Comparison of ENCODE assay signal across 12 cellular contexts in the genomic region with DNA sequence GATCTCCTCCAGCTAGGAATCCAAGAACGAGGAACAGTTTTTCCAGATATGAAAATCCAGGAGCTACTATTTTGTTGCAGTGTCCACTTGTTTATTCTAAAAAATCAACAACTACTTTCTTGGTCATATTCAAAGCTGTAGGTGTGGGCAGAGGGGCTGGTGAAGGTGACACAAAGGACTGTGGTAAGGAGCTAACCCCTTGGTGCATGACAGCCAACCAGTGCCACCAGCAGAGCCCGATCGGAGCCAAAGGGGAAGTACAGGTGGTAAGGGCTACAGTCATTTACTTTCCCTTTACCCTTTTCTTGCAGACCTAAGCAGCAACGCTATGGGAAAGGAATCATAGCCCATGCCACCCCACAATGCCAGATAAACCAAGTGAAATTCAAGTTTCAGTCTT. TPM values are rescaled to one million over a fixed set of nuclear protein-coding genes. Genes with fewer than 3 reads are reported as not detected.
DNase-seq lines count a peak whose midpoint lies in the region; ATAC-seq and TF ChIP-seq lines count a peak whose summit lies in the region.
"Had no signal": no experiment of that assay in that cellular context is flagged by ENCODE, and none has a peak within 500 bp of the region (broad histone marks: within the 10 kb centered on the region; RNA-seq: fewer than 3 reads in every experiment).

No MANE protein-coding gene starts in this region.

- no peaks in the 10 kb centered on the region for H3K36me3 Mint-ChIP-seq in natural killer cell

- H3K36me3 ChIP-seq in ovary: no peaks in the 10 kb centered on the region
- H3K36me3 ChIP-seq: thyroid gland had no signal

- peaks cover 14% of the 10 kb centered on the region for H3K4me1 ChIP-seq in ovary (ENCODE audit: insufficient read depth)

- TF ChIP-seq CTCF in natural killer cell (IDR thresholded peaks at IDR 0.05): no peak
- TF ChIP-seq CTCF in ovary (IDR thresholded peaks at IDR 0.05): no peak

- no peak overlapping the region for H3K4me3 ChIP-seq in ovary
- H3K4me3 ChIP-seq: thyroid gland had no signal

- DNase-seq in NOMO-1 treated with DMSO at 0.1 percent for 48 hours (lab: John Stamatoyannopoulos, UW; ENCODE audit: unreplicated experiment): peak; percentile 10
- no peak for DNase-seq in NOMO-1 treated with dmso at 0.1 percent for 144 hours (lab: John Stamatoyannopoulos, UW; ENCODE audit: unreplicated experiment)
- no peak for DNase-seq in natural killer cell
- no peak for DNase-seq in HPDE6-E6E7 (ENCODE audit: extremely low spot score)
- DNase-seq in NK-92 treated with Interleukin-12 subunit alpha and Interleukin-12 subunit beta, amount 100 ng/mL, for 24 hours (lab: John Stamatoyannopoulos, UW): no peak
- no peak for DNase-seq in ovary
- DNase-seq: 8988T, NCI-H2081, thyroid gland had no signal

- H3K27ac ChIP-seq in ovary: no peak overlapping the region

- peaks cover 0 to 21% of the 10 kb centered on the region in 2 donors for H3K4me1 Mint-ChIP-seq in natural killer cell

- peaks cover 0 to 6% of the 10 kb centered on the region in 2 donors for H3K27me3 Mint-ChIP-seq in natural killer cell (ENCODE audit: low read depth in 2 of 2)

- TF ChIP-seq EP300 in ovary (IDR thresholded peaks at IDR 0.05): no peak

- no peaks in the 10 kb centered on the region for H3K9me3 Mint-ChIP-seq in natural killer cell
- H3K9me3 Mint-ChIP-seq: neural crest cell had no signal

- WGBS in ovary, 3 donors: 86 to 88% (median 87%) methylated on average over 4 of the region's 4 CpGs

- no peak overlapping the region for H3K4me3 Mint-ChIP-seq in natural killer cell
- H3K4me3 Mint-ChIP-seq: neural crest cell had no signal

- H3K9me3 ChIP-seq in ovary: no peaks in the 10 kb centered on the region
- H3K9me3 ChIP-seq: thyroid gland had no signal

- intact Hi-C loops in natural killer cell (cut with micrococcal nuclease): no loop called here
- intact Hi-C loops in ovary (cut with DNase I): no loop called here

- no peak overlapping the region for H3K27ac Mint-ChIP-seq in natural killer cell

- H3K27me3 ChIP-seq in ovary: no peaks in the 10 kb centered on the region
- H3K27me3 ChIP-seq: thyroid gland had no signal

- no peak for TF ChIP-seq POLR2A in ovary (IDR thresholded peaks at IDR 0.05)

- peak; percentile 52 for ATAC-seq in GM21619 (IDR thresholded peaks at IDR 0.05; ENCODE audit: unreplicated experiment)
- ATAC-seq in HG03571 (IDR thresholded peaks at IDR 0.05; ENCODE audit: unreplicated experiment): peak; percentile 49
- ATAC-seq in natural killer cell: peak; percentile 42 to 54 (median 43)

RNA-seq across cellular contexts. Expression of gene PLA1A, which starts 30.7 kb away (rescaled TPM):
- total RNA-seq in natural killer cell (under 1 TPM in 2 of 3 donors, not detected in 1; 0.20 to 0.34 TPM), ovary (1 to 10 TPM in 4 of 7 donors, under 1 TPM in 3; 0.53 to 9.9 (median 1.2) TPM)
- 1 to 10 TPM; 2.2 to 3.9 TPM for polyA plus RNA-seq in ovary
- total RNA-seq: neural crest cell had no signal

RNA-seq across cellular contexts. Expression of gene POPDC2, which starts 32.0 kb away (rescaled TPM):
- total RNA-seq in natural killer cell (1 to 10 TPM; 6.2 to 8.0 (median 7.9) TPM), ovary (1 to 10 TPM in 6 of 7 donors, under 1 TPM in 1; 0.83 to 5.0 (median 2.7) TPM)
- 1 to 10 TPM; 3.0 to 4.6 TPM for polyA plus RNA-seq in ovary

RNA-seq across cellular contexts. Expression of gene COX17, which starts 48.8 kb away (rescaled TPM):
- 10 to 100 TPM; 35.6 to 44.8 (median 40.6) TPM for total RNA-seq in natural killer cell
- total RNA-seq in ovary: 10 to 100 TPM; 12.4 to 30.6 (median 24.0) TPM
- 10 to 100 TPM; 26.9 to 42.2 TPM for polyA plus RNA-seq in ovary

RNA-seq across cellular contexts. Expression of gene ADPRH, which starts 49.1 kb away (rescaled TPM):
- 1 to 10 TPM; 3.8 to 6.2 (median 4.5) TPM for total RNA-seq in natural killer cell
- 1 to 10 TPM; 2.1 to 6.8 (median 4.5) TPM for total RNA-seq in ovary
- polyA plus RNA-seq in ovary: 10 to 100 TPM in 1 of 2 donors, 1 to 10 TPM in 1; 2.6 to 14.6 TPM
